ENCODE assay signal across 9 cellular contexts in the genomic region with DNA sequence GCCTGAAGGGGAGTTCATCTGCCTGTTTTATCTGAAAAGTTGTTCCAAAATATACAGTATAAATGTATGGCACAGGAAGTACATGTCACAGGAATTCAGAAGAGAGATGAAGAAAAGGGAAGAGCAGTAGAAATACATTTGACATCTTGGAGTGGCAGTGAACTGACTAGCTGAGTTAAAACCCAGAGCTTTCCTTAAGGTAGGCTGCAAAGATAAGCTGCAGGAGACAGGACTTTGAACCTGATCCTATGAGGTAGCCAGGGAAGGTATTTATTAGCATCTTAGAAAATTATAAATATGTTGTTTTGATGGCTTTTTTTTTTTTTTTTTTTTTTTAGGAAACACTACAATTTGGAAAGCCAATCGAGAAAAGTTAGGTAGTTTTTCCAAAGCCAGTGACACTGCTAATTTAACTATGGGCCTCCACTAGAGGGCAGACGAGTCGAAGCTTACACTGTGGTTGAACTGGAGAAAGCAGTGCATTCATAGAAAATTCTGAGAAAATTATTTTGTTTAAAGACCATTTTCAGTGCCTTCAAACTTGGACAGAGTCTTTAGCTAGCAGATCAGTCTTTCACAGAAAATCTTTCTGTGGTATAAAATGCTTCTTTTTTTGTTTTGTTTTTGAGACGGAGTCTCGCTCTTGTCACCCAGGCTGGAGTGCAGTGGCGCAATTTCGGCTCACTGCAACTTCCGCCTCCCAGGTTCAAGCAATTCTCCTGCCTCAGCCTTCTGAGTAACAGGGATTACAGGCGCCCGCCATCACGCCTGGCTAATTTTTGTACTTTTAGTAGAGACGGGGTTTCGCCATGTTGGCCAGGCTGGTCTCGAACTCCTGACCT.
DNase-seq lines count a peak whose midpoint lies in the region; ATAC-seq and TF ChIP-seq lines count a peak whose summit lies in the region.
"Had no signal": no experiment of that assay in that cellular context is flagged by ENCODE, and none has a peak within 500 bp of the region (broad histone marks: within the 10 kb centered on the region; RNA-seq: fewer than 3 reads in every experiment).

No MANE protein-coding gene starts in this region.

- intact Hi-C loops in activated T-helper 1 cell treated with anti-CD3 and anti-CD28 coated beads, Interleukin-12 subunit alpha, Interleukin-12 subunit beta, Interleukin-2, Interleukin-4 antibody, amounts not matched to agents 30 ng/mL and 10 ng/mL and 1 ng/mL, durations not matched to agents 14 hours and 24 hours and 36 hours (cut with micrococcal nuclease), result loop anchor here (1.0 to 5.0 kb wide), 4 partner anchors 124 to 286 kb away; no protein-coding TSS in a partner anchor

- CTCF ChIA-PET in CD8-positive, alpha-beta memory T cell (lab: Charles Lee), result interaction anchor here (0.6 to 14.9 kb wide), 34 partner anchors 8 to 363 kb away, joined by 3 to 254 read pairs (median 3); partner anchors contain the start of gene SSH2

- peak overlapping the region in 1 of 8 donors; percentile 85 for H3K27ac Mint-ChIP-seq in CD8-positive, alpha-beta memory T cell
- H3K27ac Mint-ChIP-seq in activated T-helper 1 cell treated with anti-CD3 and anti-CD28 coated beads, Interleukin-12 subunit alpha, Interleukin-12 subunit beta, Interleukin-2, Interleukin-4 antibody, amounts not matched to agents 30 ng/mL and 10 ng/mL and 1 ng/mL, durations not matched to agents 14 hours and 24 hours and 36 hours, result no peak overlapping the region
- no peak overlapping the region for H3K27ac Mint-ChIP-seq in neural progenitor cell
- H3K27ac Mint-ChIP-seq: activated naive CD4-positive, alpha-beta T cell treated with anti-CD3 and anti-CD28 coated beads, Interleukin-2, amount 50 U/mL, for 24 hours had no signal

- peak; percentile 52 to 73 (median 55) for DNase-seq in CD8-positive, alpha-beta memory T cell
- DNase-seq in HT1080 (ENCODE audit: low read depth), result peak; percentile 60
- DNase-seq in SHP77 (lab: John Stamatoyannopoulos, UW), result peak; percentile 11 to 33
- DNase-seq in activated T-helper 1 cell treated with anti-CD3 and anti-CD28 coated beads, Interleukin-12 subunit alpha, Interleukin-12 subunit beta, Interleukin-2, Interleukin-4 antibody, amounts not matched to agents 30 ng/mL and 10 ng/mL and 1 ng/mL, durations not matched to agents 14 hours and 24 hours and 36 hours (ENCODE audit: low spot score), result peak; percentile 52
- DNase-seq in fibroblast of pulmonary artery (ENCODE audit: low read depth), result peak; percentile 81
- peak; percentile 76 for DNase-seq in neural progenitor cell (ENCODE audit: low spot score)
- DNase-seq in substantia nigra (lab: John Stamatoyannopoulos, UW), result peak in 40 of 49 donors; percentile 1 to 71 (median 37)

- H3K4me2 ChIP-seq in neural progenitor cell, result no peak overlapping the region

- H3F3A ChIP-seq in neural progenitor cell (ENCODE audit: low read depth), result no peaks in the 10 kb centered on the region

- peaks cover 0 to 1% of the 10 kb centered on the region in 2 donors for H3K27me3 Mint-ChIP-seq in CD8-positive, alpha-beta memory T cell
- no peaks in the 10 kb centered on the region for H3K27me3 Mint-ChIP-seq in activated T-helper 1 cell treated with anti-CD3 and anti-CD28 coated beads, Interleukin-12 subunit alpha, Interleukin-12 subunit beta, Interleukin-2, Interleukin-4 antibody, amounts not matched to agents 30 ng/mL and 10 ng/mL and 1 ng/mL, durations not matched to agents 14 hours and 24 hours and 36 hours (ENCODE audit: insufficient read depth)
- H3K27me3 Mint-ChIP-seq in neural progenitor cell (ENCODE audit: insufficient read depth, low read depth), result no peaks in the 10 kb centered on the region
- H3K27me3 Mint-ChIP-seq: activated naive CD4-positive, alpha-beta T cell treated with anti-CD3 and anti-CD28 coated beads, Interleukin-2, amount 50 U/mL, for 24 hours had no signal

- no peak overlapping the region for H3K4me3 ChIP-seq in CD8-positive, alpha-beta memory T cell (ENCODE audit: low read length)
- H3K4me3 ChIP-seq in fibroblast of pulmonary artery (replicated peaks; ENCODE audit: low read depth, low read length), result no peak overlapping the region
- H3K4me3 ChIP-seq in neural progenitor cell, result no peak overlapping the region

- peak; percentile 77 for TF ChIP-seq CTCF in fibroblast of pulmonary artery (IDR thresholded peaks at IDR 0.05; ENCODE audit: low read length, missing control alignments)
- TF ChIP-seq CTCF in neural progenitor cell (IDR thresholded peaks at IDR 0.05), result peak; percentile 84

- POLR2A ChIA-PET in CD8-positive, alpha-beta memory T cell (lab: Charles Lee), result interaction anchor here (0.7 to 1.2 kb wide), 2 partner anchors 123 to 217 kb away, joined by 17 read pairs; partner anchors contain the start of gene SSH2

- peaks cover 8 to 23% (median 16%) of the 10 kb centered on the region in 3 donors for H3K4me1 Mint-ChIP-seq in CD8-positive, alpha-beta memory T cell
- H3K4me1 Mint-ChIP-seq in activated T-helper 1 cell treated with anti-CD3 and anti-CD28 coated beads, Interleukin-12 subunit alpha, Interleukin-12 subunit beta, Interleukin-2, Interleukin-4 antibody, amounts not matched to agents 30 ng/mL and 10 ng/mL and 1 ng/mL, durations not matched to agents 14 hours and 24 hours and 36 hours (ENCODE audit: low read depth), result peaks cover 23% of the 10 kb centered on the region
- H3K4me1 Mint-ChIP-seq in neural progenitor cell, result no peaks in the 10 kb centered on the region

- H3K36me3 Mint-ChIP-seq in CD8-positive, alpha-beta memory T cell, result no peaks in the 10 kb centered on the region
- no peaks in the 10 kb centered on the region for H3K36me3 Mint-ChIP-seq in activated T-helper 1 cell treated with anti-CD3 and anti-CD28 coated beads, Interleukin-12 subunit alpha, Interleukin-12 subunit beta, Interleukin-2, Interleukin-4 antibody, amounts not matched to agents 30 ng/mL and 10 ng/mL and 1 ng/mL, durations not matched to agents 14 hours and 24 hours and 36 hours (ENCODE audit: low read depth)
- no peaks in the 10 kb centered on the region for H3K36me3 Mint-ChIP-seq in neural progenitor cell
- H3K36me3 Mint-ChIP-seq: activated naive CD4-positive, alpha-beta T cell treated with anti-CD3 and anti-CD28 coated beads, Interleukin-2, amount 50 U/mL, for 24 hours had no signal

- no peak overlapping the region for H3K4me3 Mint-ChIP-seq in CD8-positive, alpha-beta memory T cell
- H3K4me3 Mint-ChIP-seq in activated T-helper 1 cell treated with anti-CD3 and anti-CD28 coated beads, Interleukin-12 subunit alpha, Interleukin-12 subunit beta, Interleukin-2, Interleukin-4 antibody, amounts not matched to agents 30 ng/mL and 10 ng/mL and 1 ng/mL, durations not matched to agents 14 hours and 24 hours and 36 hours, result no peak overlapping the region
- no peak overlapping the region for H3K4me3 Mint-ChIP-seq in neural progenitor cell
- H3K4me3 Mint-ChIP-seq: activated naive CD4-positive, alpha-beta T cell treated with anti-CD3 and anti-CD28 coated beads, Interleukin-2, amount 50 U/mL, for 24 hours had no signal

- peaks cover 8% of the 10 kb centered on the region for H3K4me1 ChIP-seq in CD8-positive, alpha-beta memory T cell (ENCODE audit: insufficient read depth, low read length)
- H3K4me1 ChIP-seq in neural progenitor cell, result no peaks in the 10 kb centered on the region

- ATAC-seq in GM21528 (IDR thresholded peaks at IDR 0.05; ENCODE audit: low FRiP score, unreplicated experiment), result no peak

- no peaks in the 10 kb centered on the region for H3K27me3 ChIP-seq in CD8-positive, alpha-beta memory T cell (ENCODE audit: insufficient read depth, low read length, poor library complexity, severe bottlenecking)
- H3K27me3 ChIP-seq in neural progenitor cell, result no peaks in the 10 kb centered on the region

- no peak overlapping the region for H3K9ac ChIP-seq in neural progenitor cell

- H3K9me3 ChIP-seq in CD8-positive, alpha-beta memory T cell (ENCODE audit: low read length), result no peaks in the 10 kb centered on the region
- H3K9me3 ChIP-seq in neural progenitor cell (ENCODE audit: low read depth), result no peaks in the 10 kb centered on the region

- no peaks in the 10 kb centered on the region for H3K36me3 ChIP-seq in CD8-positive, alpha-beta memory T cell (ENCODE audit: insufficient read depth, low read length)
- no peaks in the 10 kb centered on the region for H3K36me3 ChIP-seq in neural progenitor cell

- no peaks in the 10 kb centered on the region for H3K9me3 Mint-ChIP-seq in CD8-positive, alpha-beta memory T cell
- no peaks in the 10 kb centered on the region for H3K9me3 Mint-ChIP-seq in activated T-helper 1 cell treated with anti-CD3 and anti-CD28 coated beads, Interleukin-12 subunit alpha, Interleukin-12 subunit beta, Interleukin-2, Interleukin-4 antibody, amounts not matched to agents 30 ng/mL and 10 ng/mL and 1 ng/mL, durations not matched to agents 14 hours and 24 hours and 36 hours
- no peaks in the 10 kb centered on the region for H3K9me3 Mint-ChIP-seq in neural progenitor cell
- H3K9me3 Mint-ChIP-seq: activated naive CD4-positive, alpha-beta T cell treated with anti-CD3 and anti-CD28 coated beads, Interleukin-2, amount 50 U/mL, for 24 hours had no signal

- no peak overlapping the region for H3K27ac ChIP-seq in CD8-positive, alpha-beta memory T cell (ENCODE audit: low read depth, low read length)
- H3K27ac ChIP-seq in neural progenitor cell, result no peak overlapping the region
- no peak overlapping the region for H3K27ac ChIP-seq in substantia nigra (ENCODE audit: low read depth, low read length, poor library complexity, severe bottlenecking)

- H3K79me2 ChIP-seq in neural progenitor cell (ENCODE audit: low read depth), result no peaks in the 10 kb centered on the region

- no peak overlapping the region for H2AFZ ChIP-seq in neural progenitor cell (replicated peaks)

- H4K20me1 ChIP-seq in neural progenitor cell (ENCODE audit: low read depth), result no peaks in the 10 kb centered on the region

Comparison
In these comparisons a context has a peak if more than half of its experiments do, and no peak if none do; other contexts are left out.
1. DNase-seq: peak in every context shown above with its lines; median percentile 81 in fibroblast of pulmonary artery; 76 in neural progenitor cell; 60 in HT1080; 55 in CD8-positive, alpha-beta memory T cell; 52 in activated T-helper 1 cell treated with anti-CD3 and anti-CD28 coated beads, Interleukin-12 subunit alpha, Interleukin-12 subunit beta, Interleukin-2, Interleukin-4 antibody, amounts not matched to agents 30 ng/mL and 10 ng/mL and 1 ng/mL, durations not matched to agents 14 hours and 24 hours and 36 hours; 37 in substantia nigra; 22 in SHP77.